20 cellular contexts compared by ENCODE assay signal in genomic region chr1:19738669-19739068, GRCh38.
A peak's percentile ranks its signal among the peaks of the same experiment; 100 is the strongest.
DNase-seq lines count a peak whose midpoint lies in the region; ATAC-seq, FAIRE-seq and TF ChIP-seq lines count a peak whose summit lies in the region.
"Had no signal": no experiment of that assay in that cellular context is flagged by ENCODE, and none has a peak within 500 bp of the region (broad histone marks: within the 10 kb centered on the region; RNA-seq: fewer than 3 reads in every experiment).

No MANE protein-coding gene starts in this region.

- H3K36me3 ChIP-seq in esophagus muscularis mucosa (peaks cover 0 to 44% (median 22%) of the 10 kb centered on the region in 4 donors), small intestine (ENCODE audit: control insufficient read depth in 2 of 2, insufficient read depth in 2 of 2, low read length in 2 of 2) (peaks cover 0 to 6% of the 10 kb centered on the region in 2 donors), body of pancreas (replicated peaks in 1 of 2; ENCODE audit: insufficient read depth in 1 of 2, low read depth in 2 of 2) (peaks cover 0 to 2% of the 10 kb centered on the region in 2 donors)
- H3K36me3 ChIP-seq: BE2C had no signal

- peaks cover 9 to 48% (median 46%) of the 10 kb centered on the region in 4 donors for H3K4me1 ChIP-seq in esophagus muscularis mucosa
- peaks cover 3 to 6% of the 10 kb centered on the region in 2 donors for H3K4me1 ChIP-seq in small intestine (ENCODE audit: control insufficient read depth in 2 of 2, insufficient read depth in 1 of 2, low read depth in 1 of 2, low read length in 1 of 2)
- peaks cover 15% of the 10 kb centered on the region for H3K4me1 ChIP-seq in body of pancreas
- H3K4me1 ChIP-seq: A549, BE2C had no signal

- FAIRE-seq in small intestine (lab: Jason Lieb, UNC): no peak
- FAIRE-seq: A549, D721Med, G401.6, GM12891 had no signal

- WGBS in esophagus muscularis mucosa: 94% methylated on average over 2 of the region's 2 CpGs
- WGBS in small intestine, 3 donors: 96 to 97% (median 97%) methylated on average over 2 of the region's 2 CpGs
- 95 to 98% methylated on average over 2 of the region's 2 CpGs for WGBS in body of pancreas, 2 donors

- H3K9me3 Mint-ChIP-seq in activated CD8-positive, alpha-beta memory T cell treated with anti-CD3 and anti-CD28 coated beads, Interleukin-2, amount 10 ng/mL, durations not matched to agents 7 days and 5 days (ENCODE audit: low read depth): no peaks in the 10 kb centered on the region
- no peaks in the 10 kb centered on the region for H3K9me3 Mint-ChIP-seq in MCF 10A (ENCODE audit: unreplicated experiment)
- H3K9me3 Mint-ChIP-seq: CD8-positive, alpha-beta T cell had no signal

- no peak for ATAC-seq in activated CD8-positive, alpha-beta memory T cell treated with anti-CD3 and anti-CD28 coated beads, Interleukin-2, amount 10 ng/mL, durations not matched to agents 7 days and 5 days
- no peak for ATAC-seq in body of pancreas
- ATAC-seq: A549; CD8-positive, alpha-beta T cell had no signal

- POLR2A ChIA-PET in MCF 10A (lab: Yijun Ruan, JAX): interaction anchor here (0.7 kb wide), 1 partner anchor 770 kb away, joined by 3 read pairs; no protein-coding TSS in a partner anchor

- peaks cover 11% of the 10 kb centered on the region for H3K36me3 Mint-ChIP-seq in activated CD8-positive, alpha-beta memory T cell treated with anti-CD3 and anti-CD28 coated beads, Interleukin-2, amount 10 ng/mL, durations not matched to agents 7 days and 5 days
- peaks cover 6% of the 10 kb centered on the region for H3K36me3 Mint-ChIP-seq in MCF 10A (ENCODE audit: insufficient read depth, unreplicated experiment)

- no peak for DNase-seq in esophagus muscularis mucosa (ENCODE audit: extremely low spot score)
- no peak for DNase-seq in small intestine
- no peak for DNase-seq in GM19240 (ENCODE audit: insufficient read length, low spot score)
- no peak for DNase-seq in activated CD8-positive, alpha-beta memory T cell treated with anti-CD3 and anti-CD28 coated beads, Interleukin-2, amount 10 ng/mL, durations not matched to agents 7 days and 5 days
- DNase-seq in body of pancreas: no peak
- no peak for DNase-seq in MCF 10A (ENCODE audit: unreplicated experiment)
- DNase-seq: BE2C; CD8-positive, alpha-beta T cell; COR-L47; DMS153; DMS79 treated with DMSO at 0.1 percent for 48 hours; EL; HCEC 1CT had no signal

- no peak overlapping the region for H3K4me3 Mint-ChIP-seq in activated CD8-positive, alpha-beta memory T cell treated with anti-CD3 and anti-CD28 coated beads, Interleukin-2, amount 10 ng/mL, durations not matched to agents 7 days and 5 days
- no peak overlapping the region for H3K4me3 Mint-ChIP-seq in MCF 10A (ENCODE audit: unreplicated experiment)
- H3K4me3 Mint-ChIP-seq: CD8-positive, alpha-beta T cell had no signal

- no peaks in the 10 kb centered on the region for H3K27me3 Mint-ChIP-seq in activated CD8-positive, alpha-beta memory T cell treated with anti-CD3 and anti-CD28 coated beads, Interleukin-2, amount 10 ng/mL, durations not matched to agents 7 days and 5 days
- no peaks in the 10 kb centered on the region for H3K27me3 Mint-ChIP-seq in MCF 10A (ENCODE audit: insufficient read depth, unreplicated experiment)

- peak overlapping the region; percentile 48 for H3K27ac ChIP-seq in VCaP
- H3K27ac ChIP-seq in esophagus muscularis mucosa (replicated peaks in 1 of 4): peak overlapping the region; percentile 82 to 85 (median 82)
- H3K27ac ChIP-seq in small intestine (ENCODE audit: low read depth in 1 of 2, low read length in 1 of 2): peak overlapping the region; percentile 11 to 82
- peak overlapping the region in 1 of 4 donors; percentile 62 for H3K27ac ChIP-seq in body of pancreas
- H3K27ac ChIP-seq: A549, C4-2B, HL-60 had no signal

- CTCF ChIA-PET in activated CD8-positive, alpha-beta memory T cell treated with anti-CD3 and anti-CD28 coated beads, Interleukin-2, amount 10 ng/mL, durations not matched to agents 7 days and 5 days (lab: Charles Lee): interaction anchor here (1.0 kb wide), 1 partner anchor 9 kb away, joined by 3 read pairs; no protein-coding TSS in a partner anchor
- CTCF ChIA-PET in MCF 10A (lab: Yijun Ruan, JAX): interaction anchor here (0.6 kb wide), 1 partner anchor 25 kb away, joined by 3 read pairs; no protein-coding TSS in a partner anchor

- H3K27me3 ChIP-seq in esophagus muscularis mucosa (no peaks in the 10 kb centered on the region), small intestine (ENCODE audit: control insufficient read depth in 2 of 2, insufficient read depth in 2 of 2, low read length in 2 of 2) (no peaks in the 10 kb centered on the region), body of pancreas (no peaks in the 10 kb centered on the region)
- H3K27me3 ChIP-seq: BE2C had no signal

- peaks cover 0 to 9% (median 0%) of the 10 kb centered on the region in 4 donors for H3K9me3 ChIP-seq in esophagus muscularis mucosa
- H3K9me3 ChIP-seq in small intestine (ENCODE audit: control insufficient read depth, low read depth): no peaks in the 10 kb centered on the region
- no peaks in the 10 kb centered on the region for H3K9me3 ChIP-seq in body of pancreas
- H3K9me3 ChIP-seq: A549, BE2C had no signal

- H3K27ac Mint-ChIP-seq in activated CD8-positive, alpha-beta memory T cell treated with anti-CD3 and anti-CD28 coated beads, Interleukin-2, amount 10 ng/mL, durations not matched to agents 7 days and 5 days: no peak overlapping the region
- no peak overlapping the region for H3K27ac Mint-ChIP-seq in MCF 10A (ENCODE audit: low read depth, unreplicated experiment)
- H3K27ac Mint-ChIP-seq: CD8-positive, alpha-beta T cell had no signal

- TF ChIP-seq POLR2A in esophagus muscularis mucosa (IDR thresholded peaks at IDR 0.05; ENCODE audit: low read depth) (no peak), body of pancreas (IDR thresholded peaks at IDR 0.05) (no peak)

- intact Hi-C loops in esophagus muscularis mucosa (cut with DNase I): no loop called here
- intact Hi-C loops in body of pancreas (cut with DNase I): no loop called here
- intact Hi-C loops in MCF 10A (cut with micrococcal nuclease): no loop called here

- TF ChIP-seq EP300 in esophagus muscularis mucosa (IDR thresholded peaks at IDR 0.05): no peak

- TF ChIP-seq CTCF in VCaP (conservative IDR thresholded peaks at IDR 0.05): no peak
- no peak for TF ChIP-seq CTCF in esophagus muscularis mucosa (IDR thresholded peaks at IDR 0.05)
- TF ChIP-seq CTCF in body of pancreas (IDR thresholded peaks at IDR 0.05): no peak
- no peak for TF ChIP-seq CTCF in MCF 10A (IDR thresholded peaks at IDR 0.05; ENCODE audit: unreplicated experiment)

- BruUV-seq in MCF 10A (replicated peaks; lab: Mats Ljungman, UMichigan): no TSS peak

- no peaks in the 10 kb centered on the region for H3K4me1 Mint-ChIP-seq in activated CD8-positive, alpha-beta memory T cell treated with anti-CD3 and anti-CD28 coated beads, Interleukin-2, amount 10 ng/mL, durations not matched to agents 7 days and 5 days
- H3K4me1 Mint-ChIP-seq in MCF 10A (ENCODE audit: insufficient read depth, unreplicated experiment): peaks cover 7% of the 10 kb centered on the region

- H3K4me3 ChIP-seq in esophagus muscularis mucosa: no peak overlapping the region
- H3K4me3 ChIP-seq in small intestine (ENCODE audit: low read depth in 1 of 2, low read length in 2 of 2): no peak overlapping the region
- H3K4me3 ChIP-seq in body of pancreas: no peak overlapping the region
- H3K4me3 ChIP-seq: A549 had no signal
